In genomic region chr3:59381282-59381681, GRCh38 we compare ENCODE assay signal across 1 cellular context.
TF ChIP-seq lines count a peak whose summit lies in the region.

No MANE protein-coding gene starts in this region.

TF ChIP-seq in GM23338, 12 proteins besides CTCF, POLR2A, EP300 and RAD21 (continued from another document):
- TF ChIP-seq, protein P1, sequence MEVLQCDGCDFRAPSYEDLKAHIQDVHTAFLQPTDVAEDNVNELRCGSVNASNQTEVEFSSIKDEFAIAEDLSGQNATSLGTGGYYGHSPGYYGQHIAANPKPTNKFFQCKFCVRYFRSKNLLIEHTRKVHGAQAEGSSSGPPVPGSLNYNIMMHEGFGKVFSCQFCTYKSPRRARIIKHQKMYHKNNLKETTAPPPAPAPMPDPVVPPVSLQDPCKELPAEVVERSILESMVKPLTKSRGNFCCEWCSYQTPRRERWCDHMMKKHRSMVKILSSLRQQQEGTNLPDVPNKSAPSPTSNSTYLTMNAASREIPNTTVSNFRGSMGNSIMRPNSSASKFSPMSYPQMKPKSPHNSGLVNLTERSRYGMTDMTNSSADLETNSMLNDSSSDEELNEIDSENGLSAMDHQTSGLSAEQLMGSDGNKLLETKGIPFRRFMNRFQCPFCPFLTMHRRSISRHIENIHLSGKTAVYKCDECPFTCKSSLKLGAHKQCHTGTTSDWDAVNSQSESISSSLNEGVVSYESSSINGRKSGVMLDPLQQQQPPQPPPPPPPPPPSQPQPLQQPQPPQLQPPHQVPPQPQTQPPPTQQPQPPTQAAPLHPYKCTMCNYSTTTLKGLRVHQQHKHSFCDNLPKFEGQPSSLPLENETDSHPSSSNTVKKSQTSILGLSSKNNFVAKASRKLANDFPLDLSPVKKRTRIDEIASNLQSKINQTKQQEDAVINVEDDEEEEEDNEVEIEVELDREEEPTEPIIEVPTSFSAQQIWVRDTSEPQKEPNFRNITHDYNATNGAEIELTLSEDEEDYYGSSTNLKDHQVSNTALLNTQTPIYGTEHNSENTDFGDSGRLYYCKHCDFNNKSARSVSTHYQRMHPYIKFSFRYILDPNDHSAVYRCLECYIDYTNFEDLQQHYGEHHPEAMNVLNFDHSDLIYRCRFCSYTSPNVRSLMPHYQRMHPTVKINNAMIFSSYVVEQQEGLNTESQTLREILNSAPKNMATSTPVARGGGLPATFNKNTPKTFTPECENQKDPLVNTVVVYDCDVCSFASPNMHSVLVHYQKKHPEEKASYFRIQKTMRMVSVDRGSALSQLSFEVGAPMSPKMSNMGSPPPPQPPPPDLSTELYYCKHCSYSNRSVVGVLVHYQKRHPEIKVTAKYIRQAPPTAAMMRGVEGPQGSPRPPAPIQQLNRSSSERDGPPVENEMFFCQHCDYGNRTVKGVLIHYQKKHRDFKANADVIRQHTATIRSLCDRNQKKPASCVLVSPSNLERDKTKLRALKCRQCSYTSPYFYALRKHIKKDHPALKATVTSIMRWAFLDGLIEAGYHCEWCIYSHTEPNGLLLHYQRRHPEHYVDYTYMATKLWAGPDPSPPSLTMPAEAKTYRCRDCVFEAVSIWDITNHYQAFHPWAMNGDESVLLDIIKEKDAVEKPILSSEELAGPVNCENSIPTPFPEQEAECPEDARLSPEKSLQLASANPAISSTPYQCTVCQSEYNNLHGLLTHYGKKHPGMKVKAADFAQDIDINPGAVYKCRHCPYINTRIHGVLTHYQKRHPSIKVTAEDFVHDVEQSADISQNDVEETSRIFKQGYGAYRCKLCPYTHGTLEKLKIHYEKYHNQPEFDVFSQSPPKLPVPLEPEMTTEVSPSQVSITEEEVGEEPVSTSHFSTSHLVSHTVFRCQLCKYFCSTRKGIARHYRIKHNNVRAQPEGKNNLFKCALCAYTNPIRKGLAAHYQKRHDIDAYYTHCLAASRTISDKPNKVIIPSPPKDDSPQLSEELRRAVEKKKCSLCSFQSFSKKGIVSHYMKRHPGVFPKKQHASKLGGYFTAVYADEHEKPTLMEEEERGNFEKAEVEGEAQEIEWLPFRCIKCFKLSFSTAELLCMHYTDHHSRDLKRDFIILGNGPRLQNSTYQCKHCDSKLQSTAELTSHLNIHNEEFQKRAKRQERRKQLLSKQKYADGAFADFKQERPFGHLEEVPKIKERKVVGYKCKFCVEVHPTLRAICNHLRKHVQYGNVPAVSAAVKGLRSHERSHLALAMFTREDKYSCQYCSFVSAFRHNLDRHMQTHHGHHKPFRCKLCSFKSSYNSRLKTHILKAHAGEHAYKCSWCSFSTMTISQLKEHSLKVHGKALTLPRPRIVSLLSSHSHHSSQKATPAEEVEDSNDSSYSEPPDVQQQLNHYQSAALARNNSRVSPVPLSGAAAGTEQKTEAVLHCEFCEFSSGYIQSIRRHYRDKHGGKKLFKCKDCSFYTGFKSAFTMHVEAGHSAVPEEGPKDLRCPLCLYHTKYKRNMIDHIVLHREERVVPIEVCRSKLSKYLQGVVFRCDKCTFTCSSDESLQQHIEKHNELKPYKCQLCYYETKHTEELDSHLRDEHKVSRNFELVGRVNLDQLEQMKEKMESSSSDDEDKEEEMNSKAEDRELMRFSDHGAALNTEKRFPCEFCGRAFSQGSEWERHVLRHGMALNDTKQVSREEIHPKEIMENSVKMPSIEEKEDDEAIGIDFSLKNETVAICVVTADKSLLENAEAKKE (CRISPR knock-in tag; IDR thresholded peaks at IDR 0.05), result no peak
- no peak for TF ChIP-seq NANOG (IDR thresholded peaks at IDR 0.05; ENCODE audit: borderline replicate concordance)
- TF ChIP-seq JUNB (IDR thresholded peaks at IDR 0.05; ENCODE audit: unreplicated experiment), result no peak
